21 cellular contexts compared by ENCODE assay signal in the genomic region with DNA sequence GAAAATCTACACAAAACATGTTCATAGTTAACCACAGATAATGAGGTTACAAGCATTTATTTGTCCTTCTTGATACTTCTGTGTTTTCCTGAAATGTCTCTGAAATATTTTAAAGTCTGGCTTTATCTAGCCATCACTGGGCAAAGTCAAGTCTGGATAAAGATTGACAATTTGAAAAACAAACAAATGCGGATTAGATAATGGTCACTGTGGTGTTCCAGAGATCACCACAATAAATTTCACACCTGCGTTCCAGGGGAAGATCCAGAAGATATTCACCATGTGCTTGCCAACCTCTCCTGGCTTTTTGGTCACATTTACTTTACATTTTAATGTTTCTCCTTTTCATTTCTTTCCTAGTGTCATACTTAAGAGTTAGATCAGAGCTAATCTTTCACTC.
DNase-seq lines count a peak whose midpoint lies in the region; TF ChIP-seq lines count a peak whose summit lies in the region.
"Had no signal": no experiment of that assay in that cellular context is flagged by ENCODE, and none has a peak within 500 bp of the region (broad histone marks: within the 10 kb centered on the region; RNA-seq: fewer than 3 reads in every experiment).

No MANE protein-coding gene starts in this region.

- DNase-seq in PC-9 (no peak), hepatocyte (ENCODE audit: low spot score) (no peak), type B pancreatic cell (ENCODE audit: extremely low spot score, unreplicated experiment) (no peak), activated gamma-delta T cell (lab: John Stamatoyannopoulos, UW) (no peak), NCI-H446 treated with DMSO at 0.1 percent for 48 hours (lab: John Stamatoyannopoulos, UW) (no peak)
- no peak for DNase-seq in activated CD4-positive, alpha-beta T cell treated with anti-CD3 and anti-CD28 coated beads for 1 hour
- DNase-seq in stimulated activated naive CD4-positive, alpha-beta T cell (lab: John Stamatoyannopoulos, UW), result no peak
- DNase-seq: CD4-positive, CD25-positive, alpha-beta regulatory T cell; CD8-positive, alpha-beta T cell; DMS 273 treated with DMSO at 0.1 percent for 48 hours; DMS79; EL; GDM1; GM23248; H7; HCEC 1CT had no signal

- WGBS in hepatocyte (ENCODE audit: low lambda C conversion rate, missing lambda C conversion rate), result 59% methylated on average over 2 of the region's 2 CpGs
- 31% methylated on average over 2 of the region's 2 CpGs for WGBS in liver

- no peaks in the 10 kb centered on the region for H3K27me3 Mint-ChIP-seq in type B pancreatic cell

- H3K79me2 ChIP-seq in PC-9 (ENCODE audit: low read depth) (peaks cover 87% of the 10 kb centered on the region), hepatocyte (peaks cover 16% of the 10 kb centered on the region)

- H3K4me2 ChIP-seq in PC-9, result no peak overlapping the region
- H3K4me2 ChIP-seq in hepatocyte, result peak overlapping the region; percentile 46
- H3K4me2 ChIP-seq: BLaER1 had no signal

- peaks cover 19% of the 10 kb centered on the region for H3F3A ChIP-seq in PC-9 (ENCODE audit: insufficient read depth, low read depth)

- no peaks in the 10 kb centered on the region for H3K36me3 Mint-ChIP-seq in type B pancreatic cell
- H3K36me3 Mint-ChIP-seq: CD4-positive, CD25-positive, alpha-beta regulatory T cell; CD8-positive, alpha-beta T cell had no signal

- H3K4me1 ChIP-seq in PC-9 (replicated peaks; ENCODE audit: insufficient read depth) (peaks cover 23% of the 10 kb centered on the region), hepatocyte (ENCODE audit: insufficient read depth) (no peaks in the 10 kb centered on the region), liver (ENCODE audit: control insufficient read depth in 4 of 4, insufficient read depth in 4 of 4, low read length in 3 of 4) (peaks cover 3 to 17% (median 8%) of the 10 kb centered on the region in 4 donors)
- H3K4me1 ChIP-seq: BLaER1 had no signal

- TF ChIP-seq RAD21 in liver (IDR thresholded peaks at IDR 0.05), result no peak

- H3K9ac ChIP-seq in liver (ENCODE audit: low read depth in 1 of 2, low read length in 2 of 2), result no peak overlapping the region
- H3K9ac ChIP-seq: BLaER1, GM23248 had no signal

- intact Hi-C loops in PC-9 (cut with micrococcal nuclease; ENCODE audit: unreplicated experiment), result no loop called here

- H3K9me3 ChIP-seq in PC-9 (ENCODE audit: insufficient read depth, low read depth) (no peaks in the 10 kb centered on the region), hepatocyte (ENCODE audit: low read depth) (no peaks in the 10 kb centered on the region), liver (ENCODE audit: control insufficient read depth in 4 of 4, low read length in 3 of 4) (no peaks in the 10 kb centered on the region)
- H3K9me3 ChIP-seq: BLaER1 had no signal

- no peak overlapping the region for H3K4me3 Mint-ChIP-seq in type B pancreatic cell
- H3K4me3 Mint-ChIP-seq: B cell; CD4-positive, CD25-positive, alpha-beta regulatory T cell; CD8-positive, alpha-beta T cell had no signal

- CTCF ChIA-PET in PC-9 (lab: Charles Lee), result no interaction called here

- H3K27ac ChIP-seq in PC-9, result 0 out of 2 replicates have a peak overlapping the region, but pooled peaks have one; percentile 3
- H3K27ac ChIP-seq in hepatocyte, result peak overlapping the region; percentile 40
- H3K27ac ChIP-seq in liver (ENCODE audit: low read depth in 1 of 2, low read length in 2 of 2), result peak overlapping the region; percentile 65 to 69
- H3K27ac ChIP-seq: BLaER1, C4-2B, GM23248 had no signal

- POLR2A ChIA-PET in PC-9 (lab: Charles Lee; ENCODE audit: unreplicated experiment), result interaction anchor here (0.6 kb wide), 1 partner anchor 20 kb away, joined by 3 read pairs; no protein-coding TSS in a partner anchor

- TF ChIP-seq CTCF in PC-9 (conservative IDR thresholded peaks at IDR 0.05), result no peak
- TF ChIP-seq CTCF in hepatocyte (IDR thresholded peaks at IDR 0.05; ENCODE audit: poor library complexity), result no peak
- TF ChIP-seq CTCF in liver (IDR thresholded peaks at IDR 0.05; ENCODE audit: low read depth, low read length, missing input control), result no peak
- no peak for TF ChIP-seq CTCF in type B pancreatic cell (conservative IDR thresholded peaks at IDR 0.05)

- no peaks in the 10 kb centered on the region; the same call in 1 of the 2 replicates for H4K20me1 ChIP-seq in PC-9 (ENCODE audit: insufficient read depth)
- no peaks in the 10 kb centered on the region for H4K20me1 ChIP-seq in hepatocyte (ENCODE audit: insufficient read depth, poor library complexity, severe bottlenecking)
- H4K20me1 ChIP-seq: BLaER1 had no signal

- no TSS peak for BruUV-seq in PC-9 (replicated peaks; lab: Mats Ljungman, UMichigan)

- no peaks in the 10 kb centered on the region for H3K27me3 ChIP-seq in PC-9 (ENCODE audit: insufficient read depth, low read depth)
- no peaks in the 10 kb centered on the region for H3K27me3 ChIP-seq in hepatocyte
- no peaks in the 10 kb centered on the region for H3K27me3 ChIP-seq in liver (ENCODE audit: control insufficient read depth in 4 of 4, insufficient read depth in 4 of 4, low read length in 3 of 4)
- H3K27me3 ChIP-seq: BLaER1 had no signal

- H2AFZ ChIP-seq in PC-9, result no peak overlapping the region
- no peak overlapping the region for H2AFZ ChIP-seq in hepatocyte
- H2AFZ ChIP-seq: GM23248 had no signal

- H3K36me3 ChIP-seq in PC-9 (ENCODE audit: low read depth) (no peaks in the 10 kb centered on the region), hepatocyte (replicated peaks; ENCODE audit: insufficient read depth, low read depth) (no peaks in the 10 kb centered on the region), liver (ENCODE audit: control insufficient read depth in 4 of 4, insufficient read depth in 3 of 4, low read depth in 1 of 4, low read length in 3 of 4) (no peaks in the 10 kb centered on the region)
- H3K36me3 ChIP-seq: BLaER1 had no signal

- H3K4me3 ChIP-seq in PC-9 (no peak overlapping the region), hepatocyte (no peak overlapping the region), liver (ENCODE audit: low read depth in 1 of 3, low read length in 3 of 3) (no peak overlapping the region)
- H3K4me3 ChIP-seq: BLaER1, GM12878, GM23248 had no signal

- H3K9me2 ChIP-seq in PC-9 (ENCODE audit: insufficient read depth) (no peaks in the 10 kb centered on the region), hepatocyte (replicated peaks; ENCODE audit: insufficient read depth) (no peaks in the 10 kb centered on the region)

- peaks cover 14% of the 10 kb centered on the region for H3K4me1 Mint-ChIP-seq in type B pancreatic cell (ENCODE audit: unreplicated experiment)
- H3K4me1 Mint-ChIP-seq: B cell; CD4-positive, CD25-positive, alpha-beta regulatory T cell had no signal

- H3K9me3 Mint-ChIP-seq in type B pancreatic cell, result no peaks in the 10 kb centered on the region
- H3K9me3 Mint-ChIP-seq: CD4-positive, CD25-positive, alpha-beta regulatory T cell; CD8-positive, alpha-beta T cell had no signal

- H3K27ac Mint-ChIP-seq in type B pancreatic cell, result peak overlapping the region; percentile 22
- H3K27ac Mint-ChIP-seq: B cell; CD4-positive, CD25-positive, alpha-beta regulatory T cell; CD8-positive, alpha-beta T cell had no signal

TF ChIP-seq in liver, 16 proteins besides CTCF, POLR2A, EP300 and RAD21:
- TF ChIP-seq, protein P1, sequence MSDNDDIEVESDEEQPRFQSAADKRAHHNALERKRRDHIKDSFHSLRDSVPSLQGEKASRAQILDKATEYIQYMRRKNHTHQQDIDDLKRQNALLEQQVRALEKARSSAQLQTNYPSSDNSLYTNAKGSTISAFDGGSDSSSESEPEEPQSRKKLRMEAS (IDR thresholded peaks at IDR 0.05), result peak; percentile 77
- TF ChIP-seq RXRA (IDR thresholded peaks at IDR 0.05) (peak in 1 of 2 donors; percentile 30), YY1 (IDR thresholded peaks at IDR 0.05) (peak; percentile 44), EGR1 (IDR thresholded peaks at IDR 0.05; ENCODE audit: low read depth in 2 of 2) (no peak), GABPA (IDR thresholded peaks at IDR 0.05 in 1 of 2, conservative IDR thresholded peaks at IDR 0.05 in 1 of 2) (no peak), HNF4A (conservative IDR thresholded peaks at IDR 0.05) (peak; percentile 22 to 69)

Comparison
In these comparisons a context has a peak if more than half of its experiments do, and no peak if none do; other contexts are left out.
1. H3K27ac ChIP-seq: peak in every context shown above with its lines; median percentile 67 in liver; 40 in hepatocyte; 3 in PC-9.